In the genomic region with DNA sequence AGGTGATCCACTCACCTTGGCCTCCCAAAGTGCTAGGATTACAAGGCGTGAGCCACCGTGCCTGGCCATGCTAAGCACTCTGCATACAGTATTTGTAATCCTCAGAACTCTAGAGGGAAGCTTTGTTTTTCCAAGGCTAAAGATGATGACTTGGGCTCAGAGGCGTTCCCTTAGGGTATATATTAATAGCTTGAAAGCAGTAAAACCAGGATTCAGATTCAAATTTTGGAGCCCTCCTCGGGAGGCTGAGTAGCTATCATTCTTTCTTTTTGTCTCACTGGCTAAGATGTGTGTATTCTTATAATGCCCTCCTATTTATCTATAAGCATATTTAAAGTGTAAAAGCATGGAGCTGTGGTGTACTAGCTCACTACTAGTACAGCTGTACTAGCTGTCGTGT, we compare ENCODE assay signal across 25 cellular contexts.
"Had no signal": no experiment of that assay in that cellular context is flagged by ENCODE, and none has a peak within 500 bp of the region (broad histone marks: within the 10 kb centered on the region; RNA-seq: fewer than 3 reads in every experiment).

No MANE protein-coding gene starts in this region.

- H3K4me3 Mint-ChIP-seq: activated CD4-positive, alpha-beta memory T cell treated with anti-CD3 and anti-CD28 coated beads, Interleukin-2, amount 10 ng/mL, durations not matched to agents 7 days and 5 days; activated naive CD4-positive, alpha-beta T cell treated with anti-CD3 and anti-CD28 coated beads for 36 hours; activated naive CD8-positive, alpha-beta T cell treated with anti-CD3 and anti-CD28 coated beads for 36 hours had no signal

- H3K27ac Mint-ChIP-seq: activated CD4-positive, alpha-beta memory T cell treated with anti-CD3 and anti-CD28 coated beads, Interleukin-2, amount 10 ng/mL, durations not matched to agents 7 days and 5 days; activated naive CD8-positive, alpha-beta T cell treated with anti-CD3 and anti-CD28 coated beads for 36 hours had no signal

- H3K9me3 Mint-ChIP-seq: activated CD4-positive, alpha-beta memory T cell treated with anti-CD3 and anti-CD28 coated beads, Interleukin-2, amount 10 ng/mL, durations not matched to agents 7 days and 5 days; activated naive CD4-positive, alpha-beta T cell treated with anti-CD3 and anti-CD28 coated beads for 36 hours; activated naive CD8-positive, alpha-beta T cell treated with anti-CD3 and anti-CD28 coated beads for 36 hours had no signal

- H3K27me3 Mint-ChIP-seq: activated CD4-positive, alpha-beta memory T cell treated with anti-CD3 and anti-CD28 coated beads, Interleukin-2, amount 10 ng/mL, durations not matched to agents 7 days and 5 days; activated naive CD8-positive, alpha-beta T cell treated with anti-CD3 and anti-CD28 coated beads for 36 hours had no signal

- ATAC-seq: Panc1 had no signal

- DNase-seq: activated CD4-positive, alpha-beta memory T cell treated with anti-CD3 and anti-CD28 coated beads, Interleukin-2, amount 10 ng/mL, durations not matched to agents 7 days and 5 days; activated CD4-positive, alpha-beta T cell treated with anti-CD3 and anti-CD28 coated beads for 1 hour; activated CD4-positive, alpha-beta T cell treated with anti-CD3 and anti-CD28 coated beads for 48 hours; activated CD4-positive, CD25-positive, alpha-beta regulatory T cell; activated gamma-delta T cell treated with Interleukin-2 at 50 U/mL for 16 hours; activated naive CD4-positive, alpha-beta T cell treated with anti-CD3 and anti-CD28 coated beads for 36 hours; activated naive CD8-positive, alpha-beta T cell treated with anti-CD3 and anti-CD28 coated beads for 36 hours; amniotic stem cell; aorta; brain microvascular endothelial cell; central memory CD4-positive, alpha-beta T cell; KG1; MM.1S; MV-4-11; NCI-H1092; NCI-H1436 treated with DMSO at 0.1 percent for 48 hours; NCI-H1694 treated with DMSO at 0.1 percent for 48 hours; NCI-H2029; NCI-H345; NCI-H524 treated with DMSO at 0.1 percent for 48 hours; SHP77; SJCRH30; T1000; WERI-Rb-1 had no signal

- H3K4me1 Mint-ChIP-seq: activated CD4-positive, alpha-beta memory T cell treated with anti-CD3 and anti-CD28 coated beads, Interleukin-2, amount 10 ng/mL, durations not matched to agents 7 days and 5 days; activated naive CD8-positive, alpha-beta T cell treated with anti-CD3 and anti-CD28 coated beads for 36 hours had no signal
